1 cellular context compared by ENCODE assay signal in the genomic region with DNA sequence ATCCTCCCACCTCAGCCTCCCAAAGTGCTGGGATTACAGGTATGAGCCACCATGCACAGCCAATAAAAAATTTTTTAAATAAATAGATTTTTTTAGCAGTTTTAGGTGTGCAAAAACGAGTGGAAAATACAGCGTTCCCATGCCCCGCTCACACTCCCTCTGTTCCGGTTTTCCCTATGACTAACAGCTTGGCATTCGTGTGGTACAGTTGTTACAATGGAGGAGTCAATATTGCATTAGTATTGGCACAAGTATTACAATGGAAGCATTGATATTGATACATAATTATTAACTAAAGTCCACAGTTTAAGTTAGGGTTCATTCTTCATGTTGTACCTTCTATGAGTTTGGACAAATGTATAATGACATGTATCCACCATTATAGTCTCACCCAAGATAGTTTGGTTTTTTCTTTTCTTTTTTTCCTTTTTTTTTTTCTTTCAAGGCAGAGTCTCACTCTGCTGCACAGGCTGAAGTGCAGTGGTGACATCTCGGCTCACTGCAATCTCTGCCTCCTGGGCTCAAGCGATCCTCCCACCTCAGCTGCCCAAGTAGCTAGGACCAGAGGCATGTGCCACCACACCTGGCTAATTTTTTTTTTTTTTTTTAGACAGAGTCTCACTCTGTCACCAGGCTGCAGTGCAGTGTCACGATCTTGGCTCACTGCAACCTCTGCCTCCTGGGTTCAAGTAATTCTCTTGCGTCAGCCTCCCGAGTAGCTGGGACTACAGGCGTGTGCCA.
TF ChIP-seq lines count a peak whose summit lies in the region.

No MANE protein-coding gene starts in this region.

TF ChIP-seq in GM23338, 12 proteins besides CTCF, POLR2A, EP300 and RAD21:
- TF ChIP-seq ZNF462 (CRISPR knock-in tag; IDR thresholded peaks at IDR 0.05) (no peak), CREB1 (CRISPR knock-in tag; IDR thresholded peaks at IDR 0.05; ENCODE audit: low read depth) (no peak)
